22 cellular contexts compared by ENCODE assay signal in the genomic region with DNA sequence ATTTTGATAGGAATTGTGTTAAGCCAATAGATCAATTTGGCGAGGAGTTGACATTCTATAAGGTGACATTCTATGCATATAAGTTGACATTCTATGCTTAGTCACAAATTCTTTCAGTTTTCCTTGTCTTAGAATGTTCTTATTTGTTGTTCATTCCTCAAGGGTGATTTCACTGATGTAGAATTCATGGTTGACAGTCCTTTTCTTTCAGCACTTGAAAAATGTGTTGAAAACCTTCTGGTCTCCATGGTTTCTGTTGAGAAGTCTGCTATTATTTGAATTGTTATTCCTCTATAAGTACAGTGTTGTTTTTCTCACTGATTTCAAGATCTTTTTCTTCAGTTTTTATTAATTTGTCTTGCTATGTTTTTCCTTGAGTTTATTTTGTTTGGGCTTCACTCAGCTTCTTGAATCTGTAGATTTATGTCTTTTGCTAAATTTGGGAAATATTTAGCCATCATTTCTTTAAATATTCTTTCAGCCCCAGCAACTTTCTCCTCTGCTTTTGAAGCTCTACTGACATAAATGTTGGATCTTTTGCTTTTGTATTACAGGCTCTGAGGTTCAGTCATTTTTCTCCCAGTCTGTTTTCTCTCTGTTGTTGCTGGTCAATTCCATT.
DNase-seq lines count a peak whose midpoint lies in the region; ATAC-seq and TF ChIP-seq lines count a peak whose summit lies in the region.
"Had no signal": no experiment of that assay in that cellular context is flagged by ENCODE, and none has a peak within 500 bp of the region (broad histone marks: within the 10 kb centered on the region; RNA-seq: fewer than 3 reads in every experiment).

No MANE protein-coding gene starts in this region.

- no peak overlapping the region for H3K27ac ChIP-seq in HEK293 (ENCODE audit: extremely low read depth, low read depth, low read length)
- H3K27ac ChIP-seq in brain microvascular endothelial cell: peak overlapping the region; percentile 57
- peak overlapping the region; percentile 30 for H3K27ac ChIP-seq in trophoblast cell (ENCODE audit: low read depth, low read length)
- H3K27ac ChIP-seq: lower lobe of right lung, psoas muscle, SK-N-MC, skin epidermis had no signal

- H2BK5ac ChIP-seq in trophoblast cell (ENCODE audit: low read depth, low read length, poor library complexity): no peak overlapping the region

- H3K4me3 ChIP-seq in HEK293 (ENCODE audit: low read depth, low read length): no peak overlapping the region
- H3K4me3 ChIP-seq in brain microvascular endothelial cell (ENCODE audit: low read depth, low read length): no peak overlapping the region
- no peak overlapping the region for H3K4me3 ChIP-seq in fibroblast of mammary gland (ENCODE audit: control insufficient read depth, low read depth, low read length)
- H3K4me3 ChIP-seq in trophoblast cell (ENCODE audit: low read depth, low read length): no peak overlapping the region
- H3K4me3 ChIP-seq: lower lobe of right lung, psoas muscle, SK-N-MC, skin epidermis had no signal

- no peak overlapping the region for H2AK5ac ChIP-seq in trophoblast cell (ENCODE audit: low read length)

- no peak overlapping the region for H3K4ac ChIP-seq in trophoblast cell (ENCODE audit: low read depth, low read length)

- H3K4me2 ChIP-seq in trophoblast cell (ENCODE audit: low read length): no peak overlapping the region

- in situ Hi-C loops in brain microvascular endothelial cell (cut with HindIII; ENCODE audit: low pct_ligation_motif_present, low sequenced_read_pairs): no loop called here
- in situ Hi-C loops in GM13976 (cut with MboI; ENCODE audit: low sequenced_read_pairs, unreplicated experiment): no loop called here

- no peak overlapping the region for H2BK120ac ChIP-seq in trophoblast cell (ENCODE audit: insufficient read depth, low read length, poor library complexity)

- no peak overlapping the region for H3K14ac ChIP-seq in trophoblast cell (ENCODE audit: low read length)

- no peak overlapping the region for H4K8ac ChIP-seq in trophoblast cell (ENCODE audit: low read depth, low read length)

- no peaks in the 10 kb centered on the region for H3K36me3 ChIP-seq in HEK293 (ENCODE audit: control insufficient read depth in 2 of 2, insufficient read depth in 1 of 2, low read length in 2 of 2)
- no peaks in the 10 kb centered on the region for H3K36me3 ChIP-seq in brain microvascular endothelial cell (replicated peaks)
- H3K36me3 ChIP-seq in trophoblast cell (ENCODE audit: control insufficient read depth in 1 of 2, insufficient read depth in 2 of 2, low read length in 2 of 2): peaks cover 0 to 2% of the 10 kb centered on the region in 2 experiments
- H3K36me3 ChIP-seq: lower lobe of right lung had no signal

- H3K4me1 ChIP-seq in HEK293 (ENCODE audit: control insufficient read depth, insufficient read depth, low read length) (no peaks in the 10 kb centered on the region), trophoblast cell (ENCODE audit: control insufficient read depth in 1 of 2, insufficient read depth in 2 of 2, low read length in 2 of 2) (peaks cover 8 to 20% of the 10 kb centered on the region in 2 experiments)
- H3K4me1 ChIP-seq: lower lobe of right lung, psoas muscle had no signal

- POLR2A ChIA-PET in HEK293 (lab: Yijun Ruan, JAX): no interaction called here

- no peaks in the 10 kb centered on the region for H3K79me1 ChIP-seq in trophoblast cell (ENCODE audit: low read length)

- WGBS in trophoblast cell (ENCODE audit: extremely low coverage, insufficient coverage, insufficient read length): no CpG with 5 or more reads among the region's 1 CpG

- no peaks in the 10 kb centered on the region for H3K9me3 ChIP-seq in HEK293 (ENCODE audit: control insufficient read depth, insufficient read depth, low read depth, low read length)
- no peaks in the 10 kb centered on the region for H3K9me3 ChIP-seq in trophoblast cell (ENCODE audit: insufficient read depth, low read depth, low read length)
- H3K9me3 ChIP-seq: lower lobe of right lung, psoas muscle had no signal

- intact Hi-C loops in Right ventricle myocardium superior (cut with DNase I): no loop called here

- ATAC-seq in Right ventricle myocardium superior (ENCODE audit: poor library complexity): no peak
- ATAC-seq: esophagus mucosa, lower lobe of right lung, psoas muscle, T-helper 17 cell had no signal

- no peak overlapping the region for H3K18ac ChIP-seq in trophoblast cell (ENCODE audit: low read length)

- no peak overlapping the region for H4K91ac ChIP-seq in trophoblast cell (ENCODE audit: low read depth, low read length)

- H4K12ac ChIP-seq in trophoblast cell (ENCODE audit: low read depth, low read length): no peak overlapping the region

- no peak overlapping the region for H2BK12ac ChIP-seq in trophoblast cell (ENCODE audit: low read length)

- H2AFZ ChIP-seq in trophoblast cell (ENCODE audit: insufficient read depth, low read length, poor library complexity): no peak overlapping the region

- H3K27me3 ChIP-seq in brain microvascular endothelial cell (replicated peaks) (no peaks in the 10 kb centered on the region), trophoblast cell (ENCODE audit: insufficient read depth, low read length) (no peaks in the 10 kb centered on the region)

- no peak overlapping the region for H3K9ac ChIP-seq in trophoblast cell (ENCODE audit: low read length)

- DNase-seq in brain microvascular endothelial cell (peak; percentile 46), fibroblast of mammary gland (ENCODE audit: low read depth) (peak; percentile 4), trophoblast cell (peak in 1 of 2 donors; percentile 81), SW480 (ENCODE audit: low spot score) (no peak), Right ventricle myocardium superior (no peak), GM13976 (ENCODE audit: low spot score) (no peak), GOT3 (lab: John Stamatoyannopoulos, UW) (no peak)
- DNase-seq: activated gamma-delta T cell treated with Interleukin-2 at 50 U/mL for 16 hours; activated T-cell treated with anti-CD3 and anti-CD28 coated beads, Interleukin-2, amount 50 U/mL, for 1 hour; amniotic stem cell; GDM1; Karpas-422; kidney; lower lobe of right lung; NCI-H1694; psoas muscle; stimulated activated CD4-positive, alpha-beta T cell treated with anti-CD3 and anti-CD28 coated beads, Interleukin-1b, Interleukin-23, amount 100 ng/mL, for 48 hours; T-helper 17 cell had no signal

- H3K79me2 ChIP-seq in trophoblast cell (ENCODE audit: control insufficient read depth, insufficient read depth, low read length, poor library complexity): peaks cover 3% of the 10 kb centered on the region

- H3K23ac ChIP-seq in trophoblast cell (ENCODE audit: low read length): no peak overlapping the region

- CTCF ChIA-PET in HEK293 (lab: Yijun Ruan, JAX): interaction anchor here (0.6 to 1.5 kb wide), 4 partner anchors 25 to 36 kb away, joined by 3 read pairs; no protein-coding TSS in a partner anchor

- no peak for TF ChIP-seq CTCF in HEK293 (tag by site-specific recombination; IDR thresholded peaks at IDR 0.05)
- TF ChIP-seq CTCF in brain microvascular endothelial cell (IDR thresholded peaks at IDR 0.05; ENCODE audit: low read depth, low read length, missing control alignments): no peak
- TF ChIP-seq CTCF in fibroblast of mammary gland (conservative IDR thresholded peaks at IDR 0.05; ENCODE audit: control insufficient read depth, insufficient read depth, low read depth, low read length): no peak
- no peak for TF ChIP-seq CTCF in GM13976 (IDR thresholded peaks at IDR 0.05; ENCODE audit: borderline replicate concordance, control extremely low read depth, extremely low read depth, insufficient read depth, missing control alignments)

TF ChIP-seq in HEK293, 187 proteins besides CTCF, POLR2A, EP300 and RAD21:
- TF ChIP-seq ZNF558 (tag by site-specific recombination; IDR thresholded peaks at IDR 0.05): peak; percentile 94
- TF ChIP-seq ZNF2 (tag by site-specific recombination; IDR thresholded peaks at IDR 0.05): no peak

Comparison
In these comparisons a context has a peak if more than half of its experiments do, and no peak if none do; other contexts are left out.
1. DNase-seq: peak in brain microvascular endothelial cell (single experiment) and fibroblast of mammary gland (single experiment); none in SW480 (single experiment), Right ventricle myocardium superior (single experiment), GM13976 (single experiment) and GOT3 (single experiment).